In genomic region chr6:49142422-49143151, GRCh38 we compare ENCODE assay signal across 21 cellular contexts.
"Had no signal": no experiment of that assay in that cellular context is flagged by ENCODE, and none has a peak within 500 bp of the region (broad histone marks: within the 10 kb centered on the region; RNA-seq: fewer than 3 reads in every experiment).

No MANE protein-coding gene starts in this region.

- H3K27me3 Mint-ChIP-seq: activated CD4-positive, alpha-beta T cell treated with anti-CD3 and anti-CD28 coated beads, Interleukin-2, amount 10 ng/mL, durations not matched to agents 7 days and 5 days; activated naive CD8-positive, alpha-beta T cell; natural killer cell treated with Interleukin-12 subunit alpha and Interleukin-12 subunit beta and Interleukin-15 and Interleukin-18, amount 100 ng/mL, for 72 hours; progenitor cell of endocrine pancreas had no signal

- H3K4me3 Mint-ChIP-seq: activated CD4-positive, alpha-beta T cell treated with anti-CD3 and anti-CD28 coated beads, Interleukin-2, amount 10 ng/mL, durations not matched to agents 7 days and 5 days; activated naive CD8-positive, alpha-beta T cell; activated T-cell treated with anti-CD3 and anti-CD28 coated beads, Interleukin-2, amount 50 U/mL, for 72 hours; natural killer cell treated with Interleukin-12 subunit alpha and Interleukin-12 subunit beta and Interleukin-15 and Interleukin-18, amount 100 ng/mL, for 72 hours had no signal

- H3K9me3 Mint-ChIP-seq: activated CD4-positive, alpha-beta T cell treated with anti-CD3 and anti-CD28 coated beads, Interleukin-2, amount 10 ng/mL, durations not matched to agents 7 days and 5 days had no signal

- H3K4me1 ChIP-seq: right atrium auricular region, suprapubic skin had no signal

- H3K4me1 Mint-ChIP-seq: activated CD4-positive, alpha-beta T cell treated with anti-CD3 and anti-CD28 coated beads, Interleukin-2, amount 10 ng/mL, durations not matched to agents 7 days and 5 days had no signal

- H3K36me3 Mint-ChIP-seq: activated naive CD8-positive, alpha-beta T cell had no signal

- DNase-seq: activated CD4-positive, alpha-beta T cell treated with anti-CD3 and anti-CD28 coated beads, Interleukin-2, amount 10 ng/mL, durations not matched to agents 7 days and 5 days; activated CD4-positive, CD25-positive, alpha-beta regulatory T cell; activated CD8-positive, alpha-beta memory T cell treated with anti-CD3 and anti-CD28 coated beads, Interleukin-2, amount 50 U/mL, for 48 hours; activated gamma-delta T cell; activated T-cell treated with anti-CD3 and anti-CD28 coated beads, Interleukin-2, amount 50 U/mL, for 72 hours; amniotic stem cell; caudate nucleus; kidney glomerular epithelial cell; left ventricle myocardium superior; mesenchymal stem cell; stimulated activated CD4-positive, alpha-beta T cell treated with anti-CD3 and anti-CD28 coated beads, Interleukin-4, amount 100 ng/mL, for 4 hours; stimulated activated CD8-positive, alpha-beta memory T cell treated with anti-CD3 and anti-CD28 coated beads, Interleukin-4, amount 100 ng/mL, for 48 hours; stimulated activated naive CD8-positive, alpha-beta T cell treated with anti-CD3 and anti-CD28 coated beads, Interleukin-15, Interleukin-2, amounts not matched to agents 100 U/mL and 50 U/mL, for 24 hours; trophoblast cell had no signal

- ATAC-seq: activated T-cell treated with anti-CD3 and anti-CD28 coated beads, Interleukin-2, amount 50 U/mL, for 72 hours; esophagus mucosa; left ventricle myocardium superior; natural killer cell treated with Interleukin-12 subunit alpha and Interleukin-12 subunit beta and Interleukin-15 and Interleukin-18, amount 100 ng/mL, for 72 hours; stimulated activated naive CD8-positive, alpha-beta T cell treated with anti-CD3 and anti-CD28 coated beads, Interleukin-15, Interleukin-2, amounts not matched to agents 100 U/mL and 50 U/mL, for 24 hours had no signal

- H3K27ac ChIP-seq: right atrium auricular region, skin epidermis, suprapubic skin had no signal

- H3K27me3 ChIP-seq: right atrium auricular region, suprapubic skin had no signal

- H3K4me3 ChIP-seq: right atrium auricular region, skin epidermis, suprapubic skin had no signal

- H3K36me3 ChIP-seq: right atrium auricular region, suprapubic skin had no signal

- H3K27ac Mint-ChIP-seq: activated CD4-positive, alpha-beta T cell treated with anti-CD3 and anti-CD28 coated beads, Interleukin-2, amount 10 ng/mL, durations not matched to agents 7 days and 5 days; activated naive CD8-positive, alpha-beta T cell; activated T-cell treated with anti-CD3 and anti-CD28 coated beads, Interleukin-2, amount 50 U/mL, for 72 hours; natural killer cell treated with Interleukin-12 subunit alpha and Interleukin-12 subunit beta and Interleukin-15 and Interleukin-18, amount 100 ng/mL, for 72 hours; progenitor cell of endocrine pancreas had no signal
